9 cellular contexts compared by ENCODE assay signal in the genomic region with DNA sequence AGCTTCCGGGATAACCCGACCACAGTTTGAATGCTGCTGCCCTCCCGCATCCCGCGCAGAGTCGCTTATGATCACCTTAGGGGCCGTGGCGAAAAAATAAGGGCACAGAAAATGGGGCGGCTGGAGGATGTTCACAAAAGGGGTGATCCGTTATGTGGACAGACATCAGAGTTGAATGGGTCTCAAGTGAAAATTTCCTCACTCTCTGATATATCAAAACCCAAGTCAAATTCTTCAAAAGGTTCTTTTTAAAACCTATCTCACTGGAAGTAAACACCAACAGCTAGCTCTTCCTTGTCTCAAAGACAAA. TPM values are rescaled to one million over a fixed set of nuclear protein-coding genes. Genes with fewer than 3 reads are reported as not detected.
DNase-seq lines count a peak whose midpoint lies in the region; ATAC-seq, FAIRE-seq and TF ChIP-seq lines count a peak whose summit lies in the region.
"Had no signal": no experiment of that assay in that cellular context is flagged by ENCODE, and none has a peak within 500 bp of the region (broad histone marks: within the 10 kb centered on the region; RNA-seq: fewer than 3 reads in every experiment).

No MANE protein-coding gene starts in this region.

- H3K9me3 ChIP-seq in ES-I3 (ENCODE audit: control insufficient read depth, insufficient read depth, low read length) (no peaks in the 10 kb centered on the region), PC-9 (ENCODE audit: insufficient read depth, low read depth) (no peaks in the 10 kb centered on the region), esophagus (ENCODE audit: control insufficient read depth in 2 of 2, insufficient read depth in 1 of 2, low read depth in 1 of 2, low read length in 1 of 2) (no peaks in the 10 kb centered on the region), trophoblast cell (ENCODE audit: insufficient read depth, low read depth, low read length) (no peaks in the 10 kb centered on the region)

- no peak for FAIRE-seq in H54 (lab: Jason Lieb, UNC)

- H3K36me3 ChIP-seq in ES-I3 (ENCODE audit: insufficient read depth, low read length) (no peaks in the 10 kb centered on the region), PC-9 (ENCODE audit: low read depth) (no peaks in the 10 kb centered on the region), esophagus (ENCODE audit: control insufficient read depth in 2 of 2, insufficient read depth in 2 of 2, low read length in 1 of 2) (no peaks in the 10 kb centered on the region), trophoblast cell (ENCODE audit: control insufficient read depth in 1 of 2, insufficient read depth in 2 of 2, low read length in 2 of 2) (no peaks in the 10 kb centered on the region)

- peaks cover 6% of the 10 kb centered on the region for H3K79me1 ChIP-seq in trophoblast cell (ENCODE audit: low read length)

- H3K4ac ChIP-seq in trophoblast cell (ENCODE audit: low read depth, low read length), result no peak overlapping the region

- H4K20me1 ChIP-seq in PC-9 (ENCODE audit: insufficient read depth), result no peaks in the 10 kb centered on the region

- H2BK120ac ChIP-seq in trophoblast cell (ENCODE audit: insufficient read depth, low read length, poor library complexity), result no peak overlapping the region

- H3K79me2 ChIP-seq in PC-9 (ENCODE audit: low read depth) (no peaks in the 10 kb centered on the region), trophoblast cell (ENCODE audit: control insufficient read depth, insufficient read depth, low read length, poor library complexity) (peaks cover 5% of the 10 kb centered on the region)

- no peak overlapping the region for H4K91ac ChIP-seq in trophoblast cell (ENCODE audit: low read depth, low read length)

- H4K8ac ChIP-seq in trophoblast cell (ENCODE audit: low read depth, low read length), result no peak overlapping the region

- no peak overlapping the region for H2AK5ac ChIP-seq in trophoblast cell (ENCODE audit: low read length)

- WGBS in esophagus, 2 donors, result 3% methylated on average over 10 of the region's 10 CpGs
- WGBS in trophoblast cell (ENCODE audit: extremely low coverage, insufficient coverage, insufficient read length), result no CpG with 5 or more reads among the region's 10 CpGs

- no peaks in the 10 kb centered on the region for H3K9me2 ChIP-seq in PC-9 (ENCODE audit: insufficient read depth)

- H3K14ac ChIP-seq in trophoblast cell (ENCODE audit: low read length), result no peak overlapping the region

- H3K4me2 ChIP-seq in PC-9 (peak overlapping the region; percentile 82), trophoblast cell (ENCODE audit: low read length) (peak overlapping the region; percentile 53)

- no peak for ATAC-seq in HG02588 (IDR thresholded peaks at IDR 0.05; ENCODE audit: unreplicated experiment)
- no peak for ATAC-seq in GM18907 (IDR thresholded peaks at IDR 0.05; ENCODE audit: unreplicated experiment)

- BruUV-seq in PC-9 (replicated peaks; lab: Mats Ljungman, UMichigan), result no TSS peak

- H2BK12ac ChIP-seq in trophoblast cell (ENCODE audit: low read length), result no peak overlapping the region

- H3K9ac ChIP-seq in ES-I3 (ENCODE audit: low read depth, low read length) (peak overlapping the region; percentile 94; the same call in 1 of the 2 replicates), trophoblast cell (ENCODE audit: low read length) (no peak overlapping the region)

- no peak overlapping the region for H3K23ac ChIP-seq in trophoblast cell (ENCODE audit: low read length)

- H3K18ac ChIP-seq in trophoblast cell (ENCODE audit: low read length), result no peak overlapping the region

- DNase-seq in PC-9 (no peak), trophoblast cell (no peak), C1 segment of cervical spinal cord (lab: John Stamatoyannopoulos, UW) (no peak), H54 (ENCODE audit: insufficient read length, low spot score) (no peak)

- no peaks in the 10 kb centered on the region for H3K27me3 ChIP-seq in PC-9 (ENCODE audit: insufficient read depth, low read depth)
- no peaks in the 10 kb centered on the region for H3K27me3 ChIP-seq in esophagus (ENCODE audit: control insufficient read depth in 1 of 2, insufficient read depth in 2 of 2, low read length in 2 of 2)
- no peaks in the 10 kb centered on the region for H3K27me3 ChIP-seq in trophoblast cell (ENCODE audit: insufficient read depth, low read length)

- CTCF ChIA-PET in PC-9 (lab: Charles Lee), result no interaction called here

- TF ChIP-seq POLR2A in H54 (IDR thresholded peaks at IDR 0.05; ENCODE audit: low read depth, low read length), result no peak

- H3F3A ChIP-seq in PC-9 (ENCODE audit: insufficient read depth, low read depth), result peaks cover 23% of the 10 kb centered on the region

- no peak overlapping the region for H4K12ac ChIP-seq in trophoblast cell (ENCODE audit: low read depth, low read length)

- no peak overlapping the region for H3K27ac ChIP-seq in PC-9
- peak overlapping the region; percentile 23 to 42 for H3K27ac ChIP-seq in esophagus (ENCODE audit: low read depth in 2 of 2, low read length in 1 of 2)
- H3K27ac ChIP-seq in trophoblast cell (ENCODE audit: low read depth, low read length), result no peak overlapping the region
- H3K27ac ChIP-seq: epithelial cell of prostate had no signal

- intact Hi-C loops in PC-9 (cut with micrococcal nuclease; ENCODE audit: unreplicated experiment), result no loop called here

- no peak for TF ChIP-seq CTCF in PC-9 (conservative IDR thresholded peaks at IDR 0.05)

- H2BK5ac ChIP-seq in trophoblast cell (ENCODE audit: low read depth, low read length, poor library complexity), result no peak overlapping the region

- H3K4me1 ChIP-seq in ES-I3 (ENCODE audit: insufficient read depth, low read length) (no peaks in the 10 kb centered on the region), PC-9 (replicated peaks; ENCODE audit: insufficient read depth) (peaks cover 15% of the 10 kb centered on the region), esophagus (ENCODE audit: control insufficient read depth in 2 of 2, insufficient read depth in 2 of 2, low read length in 1 of 2) (peaks cover 0 to 4% of the 10 kb centered on the region in 2 donors), trophoblast cell (ENCODE audit: control insufficient read depth in 1 of 2, insufficient read depth in 2 of 2, low read length in 2 of 2) (peaks cover 0 to 4% of the 10 kb centered on the region in 2 experiments)

- H3K4me3 ChIP-seq in PC-9 (peak overlapping the region; percentile 91), esophagus (ENCODE audit: low read depth in 1 of 2, low read length in 2 of 2) (peak overlapping the region; percentile 74 to 82), trophoblast cell (ENCODE audit: low read depth, low read length) (peak overlapping the region; percentile 76)

- POLR2A ChIA-PET in PC-9 (lab: Charles Lee; ENCODE audit: unreplicated experiment), result no interaction called here

- H2AFZ ChIP-seq in PC-9, result peak overlapping the region; percentile 92; the same call in 1 of the 2 replicates
- H2AFZ ChIP-seq in trophoblast cell (ENCODE audit: insufficient read depth, low read length, poor library complexity), result peak overlapping the region; percentile 68

RNA-seq across cellular contexts. Expression of a gene that starts 0.4 kb away (rescaled TPM):
- 4.3 and 6.3 TPM in 2 replicates for total RNA-seq in PC-9 (2021)
- 1 to 10 TPM; 1.6 to 3.1 TPM for polyA plus RNA-seq in esophagus
- 2.0 and 2.7 TPM in 2 replicates for polyA plus RNA-seq in trophoblast cell (2013)

RNA-seq across cellular contexts. Expression of a gene that starts 36.9 kb away (rescaled TPM):
- total RNA-seq in PC-9 (2021), result not detected in 2 replicates
- polyA plus RNA-seq in esophagus, result not detected
- not detected in 2 replicates for polyA plus RNA-seq in trophoblast cell (2013)

Comparison
In these comparisons a context has a peak if more than half of its experiments do, and no peak if none do; other contexts are left out.
1. H3K27ac ChIP-seq: peak in esophagus (2 of 2); none in PC-9 (single experiment) and trophoblast cell (single experiment).
2. Peak in every context shown above with its lines, with median percentiles within 50 percentile points of each other: H3K4me3 ChIP-seq.